26 cellular contexts compared by ENCODE assay signal in the genomic region with DNA sequence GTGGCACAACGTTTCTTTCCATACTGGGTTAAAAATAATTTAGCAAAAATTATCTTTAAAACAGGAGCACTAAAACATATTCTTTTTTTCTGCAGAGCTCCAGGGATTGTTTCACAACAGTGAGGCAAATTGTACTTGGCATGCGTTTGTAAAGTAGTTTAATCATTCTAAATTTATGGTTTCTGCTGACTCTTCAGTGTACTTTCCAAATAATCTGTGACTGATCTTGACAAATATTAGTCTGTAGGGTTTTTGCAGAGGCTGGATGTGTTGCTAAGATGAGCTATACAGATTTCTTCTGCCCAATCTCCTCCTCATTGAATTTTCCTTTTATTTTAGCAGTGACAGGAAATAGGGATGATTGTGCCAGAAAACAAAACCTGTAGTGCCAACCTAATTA.
"Had no signal": no experiment of that assay in that cellular context is flagged by ENCODE, and none has a peak within 500 bp of the region (broad histone marks: within the 10 kb centered on the region; RNA-seq: fewer than 3 reads in every experiment).

No MANE protein-coding gene starts in this region.

- H3K4me3 ChIP-seq: SK-N-MC had no signal

- H3K36me3 ChIP-seq: WERI-Rb-1 had no signal

- H3K27ac ChIP-seq: SK-N-MC, WERI-Rb-1 had no signal

- H3K27ac Mint-ChIP-seq: activated CD4-positive, alpha-beta memory T cell treated with anti-CD3 and anti-CD28 coated beads, Interleukin-2, amount 10 ng/mL, durations not matched to agents 7 days and 5 days; activated CD4-positive, alpha-beta T cell treated with anti-CD3 and anti-CD28 coated beads for 36 hours; activated naive CD4-positive, alpha-beta T cell treated with anti-CD3 and anti-CD28 coated beads for 36 hours; activated naive CD8-positive, alpha-beta T cell; activated T-helper 17 cell treated with anti-CD3 and anti-CD28 coated beads, Interleukin-2, amount 50 U/mL, for 72 hours; T-cell had no signal

- H3K4me3 Mint-ChIP-seq: activated CD4-positive, alpha-beta memory T cell treated with anti-CD3 and anti-CD28 coated beads, Interleukin-2, amount 10 ng/mL, durations not matched to agents 7 days and 5 days; activated CD4-positive, alpha-beta T cell treated with anti-CD3 and anti-CD28 coated beads for 36 hours; activated naive CD4-positive, alpha-beta T cell treated with anti-CD3 and anti-CD28 coated beads for 36 hours; activated naive CD8-positive, alpha-beta T cell; activated T-helper 17 cell treated with anti-CD3 and anti-CD28 coated beads, Interleukin-2, amount 50 U/mL, for 72 hours; brain; central memory CD8-positive, alpha-beta T cell; T-cell had no signal

- H3K4me1 Mint-ChIP-seq: activated CD4-positive, alpha-beta memory T cell treated with anti-CD3 and anti-CD28 coated beads, Interleukin-2, amount 10 ng/mL, durations not matched to agents 7 days and 5 days; activated CD4-positive, alpha-beta T cell treated with anti-CD3 and anti-CD28 coated beads for 36 hours; activated T-helper 17 cell treated with anti-CD3 and anti-CD28 coated beads, Interleukin-2, amount 50 U/mL, for 72 hours; central memory CD8-positive, alpha-beta T cell had no signal

- H3K27me3 Mint-ChIP-seq: activated CD4-positive, alpha-beta T cell treated with anti-CD3 and anti-CD28 coated beads for 36 hours; activated naive CD8-positive, alpha-beta T cell; brain; central memory CD8-positive, alpha-beta T cell had no signal

- DNase-seq: activated CD4-positive, alpha-beta memory T cell treated with anti-CD3 and anti-CD28 coated beads, Interleukin-2, amount 10 ng/mL, durations not matched to agents 7 days and 5 days; activated CD4-positive, alpha-beta T cell treated with anti-CD3 and anti-CD28 coated beads for 36 hours; activated CD4-positive, alpha-beta T cell treated with anti-CD3 and anti-CD28 coated beads, Interleukin-2, amount 50 U/mL, for 1 hour; activated gamma-delta T cell; activated naive CD4-positive, alpha-beta T cell treated with anti-CD3 and anti-CD28 coated beads for 36 hours; activated T-cell treated with anti-CD3 and anti-CD28 coated beads for 4 hours; activated T-cell treated with anti-CD3 and anti-CD28 coated beads, Interleukin-2, amount 50 U/mL, for 48 hours; amygdala; MM.1S; NCI-H1105 treated with DMSO at 0.1 percent for 48 hours; NCI-H1436 treated with DMSO at 0.1 percent for 48 hours; NCI-H187; NCI-H2081; NCI-H446; NCI-H524; NCI-H748 treated with DMSO at 0.1 percent for 48 hours; SIG-M5; T-cell; T-helper 2 cell; T1000; WERI-Rb-1 had no signal

- H3K36me3 Mint-ChIP-seq: activated naive CD8-positive, alpha-beta T cell; brain; T-cell had no signal

- H3K9me3 Mint-ChIP-seq: activated CD4-positive, alpha-beta memory T cell treated with anti-CD3 and anti-CD28 coated beads, Interleukin-2, amount 10 ng/mL, durations not matched to agents 7 days and 5 days; activated naive CD4-positive, alpha-beta T cell treated with anti-CD3 and anti-CD28 coated beads for 36 hours; activated T-helper 17 cell treated with anti-CD3 and anti-CD28 coated beads, Interleukin-2, amount 50 U/mL, for 72 hours; central memory CD8-positive, alpha-beta T cell; T-cell had no signal
